In the genomic region with DNA sequence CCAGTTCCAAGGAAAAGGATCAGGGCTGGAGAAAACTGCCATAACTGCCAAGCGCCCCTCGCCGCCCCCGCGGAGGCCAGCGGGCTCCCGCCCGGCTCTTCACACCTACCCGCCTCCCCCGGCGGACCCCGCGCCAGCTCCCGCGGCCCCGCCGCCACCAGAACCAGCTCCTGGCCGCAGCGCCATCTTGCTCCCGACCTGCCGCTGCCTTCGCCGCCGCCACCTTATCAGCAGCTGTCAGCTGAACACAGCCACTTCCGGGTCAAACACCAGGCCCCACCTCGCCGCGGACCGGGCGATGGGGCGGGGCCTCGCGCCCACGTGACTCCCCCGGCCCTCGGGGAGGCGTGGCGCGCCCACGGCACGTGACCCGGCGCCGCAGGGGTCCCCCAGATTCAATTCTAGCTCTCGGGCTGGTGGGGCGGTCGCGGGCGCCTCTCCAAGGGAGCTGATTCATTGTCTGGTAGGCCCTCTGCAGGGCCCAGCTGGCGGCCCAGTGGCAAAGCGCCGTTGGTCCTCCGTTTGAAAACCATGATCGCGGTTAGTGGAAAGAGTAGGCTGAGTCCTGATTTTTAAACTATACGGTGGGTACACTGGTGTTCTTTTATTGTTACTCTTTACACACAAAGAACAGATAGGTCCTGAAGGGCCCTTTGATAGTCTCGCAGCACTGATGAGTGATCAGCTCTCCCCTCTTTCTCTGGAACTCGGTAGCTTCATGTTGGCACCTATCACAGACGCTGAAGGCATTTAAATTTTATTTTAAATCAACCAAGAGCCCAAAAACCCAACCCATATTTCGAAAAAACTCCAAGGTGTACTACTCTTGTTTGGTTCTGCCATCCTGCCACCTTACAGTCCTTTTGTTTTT, we compare ENCODE assay signal across 1 cellular context.
TF ChIP-seq lines count a peak whose summit lies in the region.

A gene with protein sequence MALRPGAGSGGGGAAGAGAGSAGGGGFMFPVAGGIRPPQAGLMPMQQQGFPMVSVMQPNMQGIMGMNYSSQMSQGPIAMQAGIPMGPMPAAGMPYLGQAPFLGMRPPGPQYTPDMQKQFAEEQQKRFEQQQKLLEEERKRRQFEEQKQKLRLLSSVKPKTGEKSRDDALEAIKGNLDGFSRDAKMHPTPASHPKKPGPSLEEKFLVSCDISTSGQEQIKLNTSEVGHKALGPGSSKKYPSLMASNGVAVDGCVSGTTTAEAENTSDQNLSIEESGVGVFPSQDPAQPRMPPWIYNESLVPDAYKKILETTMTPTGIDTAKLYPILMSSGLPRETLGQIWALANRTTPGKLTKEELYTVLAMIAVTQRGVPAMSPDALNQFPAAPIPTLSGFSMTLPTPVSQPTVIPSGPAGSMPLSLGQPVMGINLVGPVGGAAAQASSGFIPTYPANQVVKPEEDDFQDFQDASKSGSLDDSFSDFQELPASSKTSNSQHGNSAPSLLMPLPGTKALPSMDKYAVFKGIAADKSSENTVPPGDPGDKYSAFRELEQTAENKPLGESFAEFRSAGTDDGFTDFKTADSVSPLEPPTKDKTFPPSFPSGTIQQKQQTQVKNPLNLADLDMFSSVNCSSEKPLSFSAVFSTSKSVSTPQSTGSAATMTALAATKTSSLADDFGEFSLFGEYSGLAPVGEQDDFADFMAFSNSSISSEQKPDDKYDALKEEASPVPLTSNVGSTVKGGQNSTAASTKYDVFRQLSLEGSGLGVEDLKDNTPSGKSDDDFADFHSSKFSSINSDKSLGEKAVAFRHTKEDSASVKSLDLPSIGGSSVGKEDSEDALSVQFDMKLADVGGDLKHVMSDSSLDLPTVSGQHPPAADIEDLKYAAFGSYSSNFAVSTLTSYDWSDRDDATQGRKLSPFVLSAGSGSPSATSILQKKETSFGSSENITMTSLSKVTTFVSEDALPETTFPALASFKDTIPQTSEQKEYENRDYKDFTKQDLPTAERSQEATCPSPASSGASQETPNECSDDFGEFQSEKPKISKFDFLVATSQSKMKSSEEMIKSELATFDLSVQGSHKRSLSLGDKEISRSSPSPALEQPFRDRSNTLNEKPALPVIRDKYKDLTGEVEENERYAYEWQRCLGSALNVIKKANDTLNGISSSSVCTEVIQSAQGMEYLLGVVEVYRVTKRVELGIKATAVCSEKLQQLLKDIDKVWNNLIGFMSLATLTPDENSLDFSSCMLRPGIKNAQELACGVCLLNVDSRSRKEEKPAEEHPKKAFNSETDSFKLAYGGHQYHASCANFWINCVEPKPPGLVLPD (N-terminal part only) (minus strand): TSS at position 249 of the 871 bp plus-strand sequence. CDS start 63 bp downstream, at position 186.

TF ChIP-seq in K562, 482 proteins besides CTCF, POLR2A, EP300 and RAD21 (continued from another document and continues in another):
- TF ChIP-seq, protein P1, sequence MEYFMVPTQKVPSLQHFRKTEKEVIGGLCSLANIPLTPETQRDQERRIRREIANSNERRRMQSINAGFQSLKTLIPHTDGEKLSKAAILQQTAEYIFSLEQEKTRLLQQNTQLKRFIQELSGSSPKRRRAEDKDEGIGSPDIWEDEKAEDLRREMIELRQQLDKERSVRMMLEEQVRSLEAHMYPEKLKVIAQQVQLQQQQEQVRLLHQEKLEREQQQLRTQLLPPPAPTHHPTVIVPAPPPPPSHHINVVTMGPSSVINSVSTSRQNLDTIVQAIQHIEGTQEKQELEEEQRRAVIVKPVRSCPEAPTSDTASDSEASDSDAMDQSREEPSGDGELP (CRISPR knock-in tag; IDR thresholded peaks at IDR 0.05; ENCODE audit: borderline replicate concordance): peak; percentile 99
- TF ChIP-seq ZNF764 (CRISPR knock-in tag; IDR thresholded peaks at IDR 0.05; ENCODE audit: low read depth) (no peak), ZNF780A (CRISPR knock-in tag; IDR thresholded peaks at IDR 0.05) (peak; percentile 65; the same call in 1 of the 2 replicates), SMARCA4 (IDR thresholded peaks at IDR 0.05) (peak; percentile 39; the same call in 1 of the 2 replicates), MYNN (IDR thresholded peaks at IDR 0.05) (peak; percentile 89), MYNN (CRISPR knock-in tag; IDR thresholded peaks at IDR 0.05) (no peak), ZNF324 (CRISPR knock-in tag; IDR thresholded peaks at IDR 0.05) (no peak), JUNB (CRISPR knock-in tag; conservative IDR thresholded peaks at IDR 0.05) (no peak), MAFK (IDR thresholded peaks at IDR 0.05; ENCODE audit: low read length) (peak; percentile 47; the same call in 1 of the 2 replicates), EP400 (IDR thresholded peaks at IDR 0.05) (peak; percentile 48; the same call in 1 of the 2 replicates), KDM5B (IDR thresholded peaks at IDR 0.05; ENCODE audit: insufficient replicate concordance, low read depth, low read length) (peak; percentile 80), FOXK1 (CRISPR knock-in tag; IDR thresholded peaks at IDR 0.05; ENCODE audit: borderline replicate concordance) (no peak), ESRRB (CRISPR knock-in tag; IDR thresholded peaks at IDR 0.05; ENCODE audit: borderline replicate concordance) (no peak), SMARCC2 (IDR thresholded peaks at IDR 0.05; ENCODE audit: low read depth) (peak; percentile 62; the same call in 1 of the 2 replicates), YY1 (IDR thresholded peaks at IDR 0.05; ENCODE audit: borderline replicate concordance in 1 of 3, control insufficient read depth in 1 of 3, extremely low read depth in 1 of 3, insufficient read depth in 3 of 3, insufficient read length in 1 of 3, insufficient replicate concordance in 2 of 3, low read depth in 1 of 3, low read length in 2 of 3) (peak; percentile 89 to 97 (median 95)), ZNF184 (CRISPR knock-in tag; IDR thresholded peaks at IDR 0.05) (no peak), NFE2 (IDR thresholded peaks at IDR 0.05; ENCODE audit: low read depth) (peak; percentile 90), ZFX (CRISPR knock-in tag; IDR thresholded peaks at IDR 0.05) (peak; percentile 77), ZBTB7A (IDR thresholded peaks at IDR 0.05; ENCODE audit: borderline replicate concordance, control insufficient read depth, low read depth, low read length) (peak; percentile 48; the same call in 1 of the 2 replicates), NEUROD1 (IDR thresholded peaks at IDR 0.05; ENCODE audit: borderline replicate concordance, low read depth, low read length, partially characterized antibody) (peak; percentile 22), PHB2 (IDR thresholded peaks at IDR 0.05; ENCODE audit: low read depth) (no peak), POLR2AphosphoS2 (IDR thresholded peaks at IDR 0.05; ENCODE audit: low read length) (peak; percentile 98), CSDE1 (IDR thresholded peaks at IDR 0.05) (peak in 1 of 2 experiments; percentile 14; a peak in 1 of 4 replicates), HLTF (IDR thresholded peaks at IDR 0.05) (no peak), NR2C2 (CRISPR knock-in tag; IDR thresholded peaks at IDR 0.05) (peak; percentile 96), NR2C2 (tag; IDR thresholded peaks at IDR 0.05) (peak; percentile 99)
- TF ChIP-seq, protein P2, sequence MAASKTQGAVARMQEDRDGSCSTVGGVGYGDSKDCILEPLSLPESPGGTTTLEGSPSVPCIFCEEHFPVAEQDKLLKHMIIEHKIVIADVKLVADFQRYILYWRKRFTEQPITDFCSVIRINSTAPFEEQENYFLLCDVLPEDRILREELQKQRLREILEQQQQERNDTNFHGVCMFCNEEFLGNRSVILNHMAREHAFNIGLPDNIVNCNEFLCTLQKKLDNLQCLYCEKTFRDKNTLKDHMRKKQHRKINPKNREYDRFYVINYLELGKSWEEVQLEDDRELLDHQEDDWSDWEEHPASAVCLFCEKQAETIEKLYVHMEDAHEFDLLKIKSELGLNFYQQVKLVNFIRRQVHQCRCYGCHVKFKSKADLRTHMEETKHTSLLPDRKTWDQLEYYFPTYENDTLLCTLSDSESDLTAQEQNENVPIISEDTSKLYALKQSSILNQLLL (CRISPR knock-in tag; IDR thresholded peaks at IDR 0.05; ENCODE audit: borderline replicate concordance): no peak
- TF ChIP-seq, protein P3, sequence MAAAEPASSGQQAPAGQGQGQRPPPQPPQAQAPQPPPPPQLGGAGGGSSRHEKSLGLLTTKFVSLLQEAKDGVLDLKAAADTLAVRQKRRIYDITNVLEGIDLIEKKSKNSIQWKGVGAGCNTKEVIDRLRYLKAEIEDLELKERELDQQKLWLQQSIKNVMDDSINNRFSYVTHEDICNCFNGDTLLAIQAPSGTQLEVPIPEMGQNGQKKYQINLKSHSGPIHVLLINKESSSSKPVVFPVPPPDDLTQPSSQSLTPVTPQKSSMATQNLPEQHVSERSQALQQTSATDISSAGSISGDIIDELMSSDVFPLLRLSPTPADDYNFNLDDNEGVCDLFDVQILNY (CRISPR knock-in tag; IDR thresholded peaks at IDR 0.05): no peak
- TF ChIP-seq, protein P4, sequence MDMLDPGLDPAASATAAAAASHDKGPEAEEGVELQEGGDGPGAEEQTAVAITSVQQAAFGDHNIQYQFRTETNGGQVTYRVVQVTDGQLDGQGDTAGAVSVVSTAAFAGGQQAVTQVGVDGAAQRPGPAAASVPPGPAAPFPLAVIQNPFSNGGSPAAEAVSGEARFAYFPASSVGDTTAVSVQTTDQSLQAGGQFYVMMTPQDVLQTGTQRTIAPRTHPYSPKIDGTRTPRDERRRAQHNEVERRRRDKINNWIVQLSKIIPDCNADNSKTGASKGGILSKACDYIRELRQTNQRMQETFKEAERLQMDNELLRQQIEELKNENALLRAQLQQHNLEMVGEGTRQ (CRISPR knock-in tag; IDR thresholded peaks at IDR 0.05): peak; percentile 99
- TF ChIP-seq, protein P5, sequence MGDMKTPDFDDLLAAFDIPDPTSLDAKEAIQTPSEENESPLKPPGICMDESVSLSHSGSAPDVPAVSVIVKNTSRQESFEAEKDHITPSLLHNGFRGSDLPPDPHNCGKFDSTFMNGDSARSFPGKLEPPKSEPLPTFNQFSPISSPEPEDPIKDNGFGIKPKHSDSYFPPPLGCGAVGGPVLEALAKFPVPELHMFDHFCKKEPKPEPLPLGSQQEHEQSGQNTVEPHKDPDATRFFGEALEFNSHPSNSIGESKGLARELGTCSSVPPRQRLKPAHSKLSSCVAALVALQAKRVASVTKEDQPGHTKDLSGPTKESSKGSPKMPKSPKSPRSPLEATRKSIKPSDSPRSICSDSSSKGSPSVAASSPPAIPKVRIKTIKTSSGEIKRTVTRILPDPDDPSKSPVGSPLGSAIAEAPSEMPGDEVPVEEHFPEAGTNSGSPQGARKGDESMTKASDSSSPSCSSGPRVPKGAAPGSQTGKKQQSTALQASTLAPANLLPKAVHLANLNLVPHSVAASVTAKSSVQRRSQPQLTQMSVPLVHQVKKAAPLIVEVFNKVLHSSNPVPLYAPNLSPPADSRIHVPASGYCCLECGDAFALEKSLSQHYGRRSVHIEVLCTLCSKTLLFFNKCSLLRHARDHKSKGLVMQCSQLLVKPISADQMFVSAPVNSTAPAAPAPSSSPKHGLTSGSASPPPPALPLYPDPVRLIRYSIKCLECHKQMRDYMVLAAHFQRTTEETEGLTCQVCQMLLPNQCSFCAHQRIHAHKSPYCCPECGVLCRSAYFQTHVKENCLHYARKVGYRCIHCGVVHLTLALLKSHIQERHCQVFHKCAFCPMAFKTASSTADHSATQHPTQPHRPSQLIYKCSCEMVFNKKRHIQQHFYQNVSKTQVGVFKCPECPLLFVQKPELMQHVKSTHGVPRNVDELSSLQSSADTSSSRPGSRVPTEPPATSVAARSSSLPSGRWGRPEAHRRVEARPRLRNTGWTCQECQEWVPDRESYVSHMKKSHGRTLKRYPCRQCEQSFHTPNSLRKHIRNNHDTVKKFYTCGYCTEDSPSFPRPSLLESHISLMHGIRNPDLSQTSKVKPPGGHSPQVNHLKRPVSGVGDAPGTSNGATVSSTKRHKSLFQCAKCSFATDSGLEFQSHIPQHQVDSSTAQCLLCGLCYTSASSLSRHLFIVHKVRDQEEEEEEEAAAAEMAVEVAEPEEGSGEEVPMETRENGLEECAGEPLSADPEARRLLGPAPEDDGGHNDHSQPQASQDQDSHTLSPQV (IDR thresholded peaks at IDR 0.05): peak; percentile 71
- TF ChIP-seq, protein P6, sequence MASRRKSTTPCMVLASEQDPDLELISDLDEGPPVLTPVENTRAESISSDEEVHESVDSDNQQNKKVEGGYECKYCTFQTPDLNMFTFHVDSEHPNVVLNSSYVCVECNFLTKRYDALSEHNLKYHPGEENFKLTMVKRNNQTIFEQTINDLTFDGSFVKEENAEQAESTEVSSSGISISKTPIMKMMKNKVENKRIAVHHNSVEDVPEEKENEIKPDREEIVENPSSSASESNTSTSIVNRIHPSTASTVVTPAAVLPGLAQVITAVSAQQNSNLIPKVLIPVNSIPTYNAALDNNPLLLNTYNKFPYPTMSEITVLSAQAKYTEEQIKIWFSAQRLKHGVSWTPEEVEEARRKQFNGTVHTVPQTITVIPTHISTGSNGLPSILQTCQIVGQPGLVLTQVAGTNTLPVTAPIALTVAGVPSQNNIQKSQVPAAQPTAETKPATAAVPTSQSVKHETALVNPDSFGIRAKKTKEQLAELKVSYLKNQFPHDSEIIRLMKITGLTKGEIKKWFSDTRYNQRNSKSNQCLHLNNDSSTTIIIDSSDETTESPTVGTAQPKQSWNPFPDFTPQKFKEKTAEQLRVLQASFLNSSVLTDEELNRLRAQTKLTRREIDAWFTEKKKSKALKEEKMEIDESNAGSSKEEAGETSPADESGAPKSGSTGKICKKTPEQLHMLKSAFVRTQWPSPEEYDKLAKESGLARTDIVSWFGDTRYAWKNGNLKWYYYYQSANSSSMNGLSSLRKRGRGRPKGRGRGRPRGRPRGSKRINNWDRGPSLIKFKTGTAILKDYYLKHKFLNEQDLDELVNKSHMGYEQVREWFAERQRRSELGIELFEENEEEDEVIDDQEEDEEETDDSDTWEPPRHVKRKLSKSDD (conservative IDR thresholded peaks at IDR 0.05; ENCODE audit: low read length): 0 out of 2 replicates have a peak, but pooled peaks have one; percentile 59
- TF ChIP-seq, protein P7, sequence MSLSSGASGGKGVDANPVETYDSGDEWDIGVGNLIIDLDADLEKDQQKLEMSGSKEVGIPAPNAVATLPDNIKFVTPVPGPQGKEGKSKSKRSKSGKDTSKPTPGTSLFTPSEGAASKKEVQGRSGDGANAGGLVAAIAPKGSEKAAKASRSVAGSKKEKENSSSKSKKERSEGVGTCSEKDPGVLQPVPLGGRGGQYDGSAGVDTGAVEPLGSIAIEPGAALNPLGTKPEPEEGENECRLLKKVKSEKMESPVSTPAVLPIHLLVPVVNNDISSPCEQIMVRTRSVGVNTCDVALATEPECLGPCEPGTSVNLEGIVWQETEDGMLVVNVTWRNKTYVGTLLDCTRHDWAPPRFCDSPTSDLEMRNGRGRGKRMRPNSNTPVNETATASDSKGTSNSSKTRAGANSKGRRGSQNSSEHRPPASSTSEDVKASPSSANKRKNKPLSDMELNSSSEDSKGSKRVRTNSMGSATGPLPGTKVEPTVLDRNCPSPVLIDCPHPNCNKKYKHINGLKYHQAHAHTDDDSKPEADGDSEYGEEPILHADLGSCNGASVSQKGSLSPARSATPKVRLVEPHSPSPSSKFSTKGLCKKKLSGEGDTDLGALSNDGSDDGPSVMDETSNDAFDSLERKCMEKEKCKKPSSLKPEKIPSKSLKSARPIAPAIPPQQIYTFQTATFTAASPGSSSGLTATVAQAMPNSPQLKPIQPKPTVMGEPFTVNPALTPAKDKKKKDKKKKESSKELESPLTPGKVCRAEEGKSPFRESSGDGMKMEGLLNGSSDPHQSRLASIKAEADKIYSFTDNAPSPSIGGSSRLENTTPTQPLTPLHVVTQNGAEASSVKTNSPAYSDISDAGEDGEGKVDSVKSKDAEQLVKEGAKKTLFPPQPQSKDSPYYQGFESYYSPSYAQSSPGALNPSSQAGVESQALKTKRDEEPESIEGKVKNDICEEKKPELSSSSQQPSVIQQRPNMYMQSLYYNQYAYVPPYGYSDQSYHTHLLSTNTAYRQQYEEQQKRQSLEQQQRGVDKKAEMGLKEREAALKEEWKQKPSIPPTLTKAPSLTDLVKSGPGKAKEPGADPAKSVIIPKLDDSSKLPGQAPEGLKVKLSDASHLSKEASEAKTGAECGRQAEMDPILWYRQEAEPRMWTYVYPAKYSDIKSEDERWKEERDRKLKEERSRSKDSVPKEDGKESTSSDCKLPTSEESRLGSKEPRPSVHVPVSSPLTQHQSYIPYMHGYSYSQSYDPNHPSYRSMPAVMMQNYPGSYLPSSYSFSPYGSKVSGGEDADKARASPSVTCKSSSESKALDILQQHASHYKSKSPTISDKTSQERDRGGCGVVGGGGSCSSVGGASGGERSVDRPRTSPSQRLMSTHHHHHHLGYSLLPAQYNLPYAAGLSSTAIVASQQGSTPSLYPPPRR (CRISPR knock-in tag; IDR thresholded peaks at IDR 0.05; ENCODE audit: borderline replicate concordance): no peak
